ENCODE assay signal across 9 cellular contexts in genomic region chr14:76686646-76687045, GRCh38.
"Had no signal": no experiment of that assay in that cellular context is flagged by ENCODE, and none has a peak within 500 bp of the region (broad histone marks: within the 10 kb centered on the region; RNA-seq: fewer than 3 reads in every experiment).

No MANE protein-coding gene starts in this region.

- H3K4me3 Mint-ChIP-seq: GM23338, H9, HFFc6 had no signal

- H3K36me3 ChIP-seq: HAP-1 had no signal

- H3K27ac ChIP-seq: GM23248 had no signal

- H3K4me3 ChIP-seq: GM23248, GM23338, HAP-1 had no signal

- H3K4me2 ChIP-seq: GM23338 had no signal

- DNase-seq: GM23248, GOT3, H7, H9, HCEC 1CT, HFFc6 had no signal

- H2AFZ ChIP-seq: GM23248, GM23338 had no signal

- H3K27ac Mint-ChIP-seq: GM23338, H9, HFFc6 had no signal

- H3K4me1 Mint-ChIP-seq: GM23338, H9 had no signal

- H3K4me1 ChIP-seq: HAP-1 had no signal

- ATAC-seq: GM23338, HCT116 had no signal

- H3K9ac ChIP-seq: GM23248 had no signal
